In genomic region chr12:8241917-8242622, GRCh38 we compare ENCODE assay signal across 8 cellular contexts. TPM values are rescaled to one million over a fixed set of nuclear protein-coding genes. Genes with fewer than 3 reads are reported as not detected.
A peak's percentile ranks its signal among the peaks of the same experiment; 100 is the strongest.
DNase-seq lines count a peak whose midpoint lies in the region; ATAC-seq and TF ChIP-seq lines count a peak whose summit lies in the region.
"Not testable (repeated sequence)": the region's sequence is repeated elsewhere in the genome, so short reads cannot be mapped to it uniquely, and the experiment has no call there.

No MANE protein-coding gene starts in this region.

- DNase-seq in CD8-positive, alpha-beta T cell, result peak; percentile 1 to 51 (median 10)
- DNase-seq in Peyer's patch, result peak in 2 of 3 donors; percentile 17 to 58
- DNase-seq in activated CD8-positive, alpha-beta memory T cell treated with anti-CD3 and anti-CD28 coated beads, Interleukin-2, amount 10 ng/mL, durations not matched to agents 7 days and 5 days, result peak; percentile 55
- DNase-seq in chondrocyte (ENCODE audit: low spot score); nephron progenitor cell: not testable (repeated sequence)
- DNase-seq in hepatocyte (ENCODE audit: low spot score), result peak; percentile 38

- CTCF ChIA-PET in CD8-positive, alpha-beta T cell (lab: Charles Lee), result interaction anchor here (1.1 kb wide), 1 partner anchor 133 kb away, joined by 3 read pairs; no protein-coding TSS in a partner anchor
- CTCF ChIA-PET in activated CD8-positive, alpha-beta memory T cell treated with anti-CD3 and anti-CD28 coated beads, Interleukin-2, amount 10 ng/mL, durations not matched to agents 7 days and 5 days (lab: Charles Lee), result interaction anchor here (1.0 to 1.7 kb wide), 2 partner anchors 10 to 62 kb away, joined by 3 to 9 read pairs; no protein-coding TSS in a partner anchor

- not testable (repeated sequence) for H3K27ac ChIP-seq in CD8-positive, alpha-beta T cell (ENCODE audit: low read depth, low read length)
- peak overlapping the region; percentile 86 to 97 (median 89) for H3K27ac ChIP-seq in Peyer's patch
- peak overlapping the region; percentile 88 for H3K27ac ChIP-seq in hepatocyte

- H3K27me3 ChIP-seq in CD8-positive, alpha-beta T cell (ENCODE audit: insufficient read depth, low read length); Peyer's patch; hepatocyte: not testable (repeated sequence)

- H3K9me3 Mint-ChIP-seq in CD8-positive, alpha-beta T cell; IgD-negative memory B cell; activated CD8-positive, alpha-beta memory T cell treated with anti-CD3 and anti-CD28 coated beads, Interleukin-2, amount 10 ng/mL, durations not matched to agents 7 days and 5 days (ENCODE audit: low read depth); chondrocyte (ENCODE audit: low read depth); nephron progenitor cell; stimulated activated naive CD8-positive, alpha-beta T cell treated with anti-CD3 and anti-CD28 coated beads, Interleukin-15, Interleukin-2, amounts not matched to agents 100 ng/mL and 50 ng/mL, for 24 hours: not testable (repeated sequence)

- not testable (repeated sequence) for TF ChIP-seq POLR2A in Peyer's patch (IDR thresholded peaks at IDR 0.05)

- peak overlapping the region; percentile 64 for H3K27ac Mint-ChIP-seq in CD8-positive, alpha-beta T cell
- H3K27ac Mint-ChIP-seq in IgD-negative memory B cell (peak overlapping the region in 2 of 3 donors; percentile 69 to 96), chondrocyte (ENCODE audit: unreplicated experiment) (peak overlapping the region; percentile 88)
- peak overlapping the region; percentile 69 for H3K27ac Mint-ChIP-seq in activated CD8-positive, alpha-beta memory T cell treated with anti-CD3 and anti-CD28 coated beads, Interleukin-2, amount 10 ng/mL, durations not matched to agents 7 days and 5 days
- not testable (repeated sequence) for H3K27ac Mint-ChIP-seq in nephron progenitor cell
- H3K27ac Mint-ChIP-seq in stimulated activated naive CD8-positive, alpha-beta T cell treated with anti-CD3 and anti-CD28 coated beads, Interleukin-15, Interleukin-2, amounts not matched to agents 100 ng/mL and 50 ng/mL, for 24 hours, result peak overlapping the region; percentile 85

- H3K4me1 ChIP-seq in CD8-positive, alpha-beta T cell (ENCODE audit: insufficient read depth, low read length); Peyer's patch; hepatocyte (ENCODE audit: insufficient read depth): not testable (repeated sequence)

- H3K36me3 ChIP-seq in CD8-positive, alpha-beta T cell (ENCODE audit: insufficient read depth, low read length); Peyer's patch; hepatocyte (replicated peaks; ENCODE audit: insufficient read depth, low read depth): not testable (repeated sequence)

- not testable (repeated sequence) for ATAC-seq in CD8-positive, alpha-beta T cell; activated CD8-positive, alpha-beta memory T cell treated with anti-CD3 and anti-CD28 coated beads, Interleukin-2, amount 10 ng/mL, durations not matched to agents 7 days and 5 days

- H3K27me3 Mint-ChIP-seq in CD8-positive, alpha-beta T cell (ENCODE audit: low read depth); IgD-negative memory B cell; chondrocyte (ENCODE audit: low read depth); nephron progenitor cell (ENCODE audit: low read depth, poor library complexity); stimulated activated naive CD8-positive, alpha-beta T cell treated with anti-CD3 and anti-CD28 coated beads, Interleukin-15, Interleukin-2, amounts not matched to agents 100 ng/mL and 50 ng/mL, for 24 hours: not testable (repeated sequence)
- H3K27me3 Mint-ChIP-seq in activated CD8-positive, alpha-beta memory T cell treated with anti-CD3 and anti-CD28 coated beads, Interleukin-2, amount 10 ng/mL, durations not matched to agents 7 days and 5 days, result peaks cover 11% of the 10 kb centered on the region

- not testable (repeated sequence) for H4K20me1 ChIP-seq in hepatocyte (ENCODE audit: insufficient read depth, poor library complexity, severe bottlenecking)

- H3K4me3 ChIP-seq in CD8-positive, alpha-beta T cell (ENCODE audit: low read depth, low read length), result peak overlapping the region; percentile 56
- H3K4me3 ChIP-seq in Peyer's patch (peak overlapping the region; percentile 67 to 92 (median 84)), hepatocyte (peak overlapping the region; percentile 77)

- 8% methylated on average over 20 of the region's 20 CpGs for WGBS in hepatocyte (ENCODE audit: low lambda C conversion rate, missing lambda C conversion rate)

- POLR2A ChIA-PET in CD8-positive, alpha-beta T cell (lab: Charles Lee), result not testable (repeated sequence)

- peak overlapping the region; percentile 80 for H2AFZ ChIP-seq in hepatocyte

- H3K4me1 Mint-ChIP-seq in CD8-positive, alpha-beta T cell (ENCODE audit: low read depth), result peaks cover 11% of the 10 kb centered on the region
- not testable (repeated sequence) for H3K4me1 Mint-ChIP-seq in IgD-negative memory B cell
- H3K4me1 Mint-ChIP-seq in activated CD8-positive, alpha-beta memory T cell treated with anti-CD3 and anti-CD28 coated beads, Interleukin-2, amount 10 ng/mL, durations not matched to agents 7 days and 5 days, result peaks cover 17% of the 10 kb centered on the region
- H3K4me1 Mint-ChIP-seq in chondrocyte (ENCODE audit: low read depth) (peaks cover 12% of the 10 kb centered on the region), nephron progenitor cell (peaks cover 19% of the 10 kb centered on the region)
- peaks cover 17% of the 10 kb centered on the region for H3K4me1 Mint-ChIP-seq in stimulated activated naive CD8-positive, alpha-beta T cell treated with anti-CD3 and anti-CD28 coated beads, Interleukin-15, Interleukin-2, amounts not matched to agents 100 ng/mL and 50 ng/mL, for 24 hours (ENCODE audit: low read depth)

- H3K4me2 ChIP-seq in hepatocyte, result peak overlapping the region; percentile 89

- intact Hi-C loops in CD8-positive, alpha-beta T cell (cut with DNase I, micrococcal nuclease), result loop anchor here (2.0 to 10.0 kb wide), 3 partner anchors 61 to 307 kb away; partner anchors contain the start of genes FOXJ2 (in 1 of the 2) and SLC2A3 (in 1 of the 2)

- peak overlapping the region; percentile 97 for H3K4me3 Mint-ChIP-seq in CD8-positive, alpha-beta T cell
- H3K4me3 Mint-ChIP-seq in IgD-negative memory B cell (peak overlapping the region; percentile 92 to 99 (median 98)), chondrocyte (ENCODE audit: unreplicated experiment) (peak overlapping the region; percentile 88), nephron progenitor cell (peak overlapping the region; percentile 91)
- H3K4me3 Mint-ChIP-seq in activated CD8-positive, alpha-beta memory T cell treated with anti-CD3 and anti-CD28 coated beads, Interleukin-2, amount 10 ng/mL, durations not matched to agents 7 days and 5 days, result peak overlapping the region; percentile 84
- H3K4me3 Mint-ChIP-seq in stimulated activated naive CD8-positive, alpha-beta T cell treated with anti-CD3 and anti-CD28 coated beads, Interleukin-15, Interleukin-2, amounts not matched to agents 100 ng/mL and 50 ng/mL, for 24 hours, result peak overlapping the region; percentile 87

- H3K9me3 ChIP-seq in CD8-positive, alpha-beta T cell (ENCODE audit: low read length); Peyer's patch; hepatocyte (ENCODE audit: low read depth): not testable (repeated sequence)

- not testable (repeated sequence) for TF ChIP-seq CTCF in CD8-positive, alpha-beta T cell (IDR thresholded peaks at IDR 0.05); Peyer's patch (IDR thresholded peaks at IDR 0.05); chondrocyte (IDR thresholded peaks at IDR 0.05); hepatocyte (IDR thresholded peaks at IDR 0.05; ENCODE audit: poor library complexity); nephron progenitor cell (IDR thresholded peaks at IDR 0.05)

- H3K79me2 ChIP-seq in hepatocyte, result not testable (repeated sequence)

- H3K36me3 Mint-ChIP-seq in CD8-positive, alpha-beta T cell; IgD-negative memory B cell; activated CD8-positive, alpha-beta memory T cell treated with anti-CD3 and anti-CD28 coated beads, Interleukin-2, amount 10 ng/mL, durations not matched to agents 7 days and 5 days; chondrocyte (ENCODE audit: low read depth); nephron progenitor cell (ENCODE audit: low read depth); stimulated activated naive CD8-positive, alpha-beta T cell treated with anti-CD3 and anti-CD28 coated beads, Interleukin-15, Interleukin-2, amounts not matched to agents 100 ng/mL and 50 ng/mL, for 24 hours (ENCODE audit: low read depth): not testable (repeated sequence)

- not testable (repeated sequence) for H3K9me2 ChIP-seq in hepatocyte (replicated peaks; ENCODE audit: insufficient read depth)

RNA-seq across cellular contexts. Expression of gene FAM90A1, which starts 14.7 kb away (rescaled TPM):
- total RNA-seq in CD8-positive, alpha-beta T cell, result under 1 TPM in 1 of 2 experiments, not detected in 1; 0.17 TPM
- polyA plus RNA-seq in IgD-negative memory B cell (not detected), hepatocyte (0.09 TPM in 1 of 2 replicates, not detected in the other)
- total RNA-seq in Peyer's patch (1 to 10 TPM in 1 of 4 donors, not detected in 3; 5.8 TPM), chondrocyte (not detected in 3 replicates), hepatocyte (not detected in 2 replicates)
- under 1 TPM in 1 of 2 experiments, not detected in 1; 0.14 TPM for total RNA-seq in activated CD8-positive, alpha-beta memory T cell treated with anti-CD3 and anti-CD28 coated beads, Interleukin-2, amount 10 ng/mL, durations not matched to agents 7 days and 5 days
